11 cellular contexts compared by ENCODE assay signal in genomic region chr2:172285010-172285621, GRCh38.
A peak's percentile ranks its signal among the peaks of the same experiment; 100 is the strongest.
DNase-seq lines count a peak whose midpoint lies in the region; ATAC-seq, FAIRE-seq and TF ChIP-seq lines count a peak whose summit lies in the region.
"Had no signal": no experiment of that assay in that cellular context is flagged by ENCODE, and none has a peak within 500 bp of the region (broad histone marks: within the 10 kb centered on the region; RNA-seq: fewer than 3 reads in every experiment).

No MANE protein-coding gene starts in this region.

- ATAC-seq in psoas muscle (peak; percentile 52 to 70 (median 56)), esophagus mucosa (no peak)
- ATAC-seq: activated CD4-positive, CD25-positive, alpha-beta regulatory T cell treated with anti-CD3 and anti-CD28 coated beads, Interleukin-2, amount 50 U/mL, for 24 hours had no signal

- no peaks in the 10 kb centered on the region for H3K9me3 ChIP-seq in psoas muscle
- H3K9me3 ChIP-seq in small intestine (ENCODE audit: control insufficient read depth, low read depth), result no peaks in the 10 kb centered on the region
- H3K9me3 ChIP-seq: upper lobe of left lung had no signal

- TF ChIP-seq CTCF in psoas muscle (IDR thresholded peaks at IDR 0.05), result no peak

- no peaks in the 10 kb centered on the region for H3K36me3 ChIP-seq in psoas muscle (ENCODE audit: insufficient read depth in 1 of 2, low read depth in 1 of 2)
- no peaks in the 10 kb centered on the region for H3K36me3 ChIP-seq in small intestine (ENCODE audit: control insufficient read depth in 2 of 2, insufficient read depth in 2 of 2, low read length in 2 of 2)
- H3K36me3 ChIP-seq: upper lobe of left lung had no signal

- WGBS in psoas muscle, 3 donors, result 23 to 27% (median 23%) methylated on average over 5 of the region's 5 CpGs
- 57 to 71% (median 65%) methylated on average over 5 of the region's 5 CpGs for WGBS in small intestine, 3 donors

- H3K4me1 Mint-ChIP-seq in T-helper 2 cell treated with Interferon-gamma antibody and Interleukin-4, amounts not matched to agents 5 μg/mL and 100 μg/mL, for 36 hours (ENCODE audit: low read depth), result peaks cover 2% of the 10 kb centered on the region

- H3K27me3 Mint-ChIP-seq in T-helper 2 cell treated with Interferon-gamma antibody and Interleukin-4, amounts not matched to agents 5 μg/mL and 100 μg/mL, for 36 hours (ENCODE audit: low read depth), result peaks cover 12% of the 10 kb centered on the region

- peak; percentile 85 for DNase-seq in H4 (ENCODE audit: low spot score)
- DNase-seq in NOMO-1 treated with DMSO at 0.1 percent for 48 hours (lab: John Stamatoyannopoulos, UW; ENCODE audit: unreplicated experiment), result peak; percentile 78
- DNase-seq in fibroblast of gingiva (ENCODE audit: low read depth), result peak; percentile 69
- DNase-seq in psoas muscle, result no peak
- DNase-seq in activated CD8-positive, alpha-beta memory T cell treated with anti-CD3 and anti-CD28 coated beads, Interleukin-2, amount 50 U/mL, for 48 hours, result no peak
- DNase-seq in T-helper 2 cell treated with Interferon-gamma antibody and Interleukin-4, amounts not matched to agents 5 μg/mL and 100 μg/mL, for 36 hours (ENCODE audit: low spot score), result no peak
- DNase-seq in small intestine, result no peak
- DNase-seq: upper lobe of left lung had no signal

- H3K4me3 Mint-ChIP-seq in T-helper 2 cell treated with Interferon-gamma antibody and Interleukin-4, amounts not matched to agents 5 μg/mL and 100 μg/mL, for 36 hours, result no peak overlapping the region

- H3K36me3 Mint-ChIP-seq in T-helper 2 cell treated with Interferon-gamma antibody and Interleukin-4, amounts not matched to agents 5 μg/mL and 100 μg/mL, for 36 hours (ENCODE audit: low read depth), result no peaks in the 10 kb centered on the region

- intact Hi-C loops in psoas muscle (cut with DNase I), result loop anchor here (5.0 kb wide), 2 partner anchors 177 to 1883 kb away; no protein-coding TSS in a partner anchor

- no peak overlapping the region for H3K27ac Mint-ChIP-seq in T-helper 2 cell treated with Interferon-gamma antibody and Interleukin-4, amounts not matched to agents 5 μg/mL and 100 μg/mL, for 36 hours

- no peaks in the 10 kb centered on the region for H3K9me3 Mint-ChIP-seq in T-helper 2 cell treated with Interferon-gamma antibody and Interleukin-4, amounts not matched to agents 5 μg/mL and 100 μg/mL, for 36 hours

- H3K4me1 ChIP-seq in psoas muscle (peaks cover 26% of the 10 kb centered on the region), small intestine (ENCODE audit: control insufficient read depth in 2 of 2, insufficient read depth in 1 of 2, low read depth in 1 of 2, low read length in 1 of 2) (peaks cover 0 to 3% of the 10 kb centered on the region in 2 donors)

- no peak for FAIRE-seq in small intestine (lab: Jason Lieb, UNC)

- H3K4me3 ChIP-seq in psoas muscle (no peak overlapping the region), small intestine (ENCODE audit: low read depth in 1 of 2, low read length in 2 of 2) (no peak overlapping the region)
- H3K4me3 ChIP-seq: lung, upper lobe of left lung had no signal

- H3K27me3 ChIP-seq in psoas muscle (ENCODE audit: insufficient read depth in 3 of 3, low read length in 2 of 3), result no peaks in the 10 kb centered on the region
- no peaks in the 10 kb centered on the region for H3K27me3 ChIP-seq in small intestine (ENCODE audit: control insufficient read depth in 2 of 2, insufficient read depth in 2 of 2, low read length in 2 of 2)
- H3K27me3 ChIP-seq: upper lobe of left lung had no signal

- H3K27ac ChIP-seq in psoas muscle, result peak overlapping the region; percentile 72
- no peak overlapping the region for H3K27ac ChIP-seq in small intestine (ENCODE audit: low read depth in 1 of 2, low read length in 1 of 2)

Comparison
In these comparisons a context has a peak if more than half of its experiments do, and no peak if none do; other contexts are left out.
1. DNase-seq: peak in H4 (single experiment), NOMO-1 treated with DMSO at 0.1 percent for 48 hours (single experiment) and fibroblast of gingiva (single experiment); none in psoas muscle (0 of 2), activated CD8-positive, alpha-beta memory T cell treated with anti-CD3 and anti-CD28 coated beads, Interleukin-2, amount 50 U/mL, for 48 hours (single experiment), T-helper 2 cell treated with Interferon-gamma antibody and Interleukin-4, amounts not matched to agents 5 μg/mL and 100 μg/mL, for 36 hours (single experiment) and small intestine (single experiment).